In the genomic region with DNA sequence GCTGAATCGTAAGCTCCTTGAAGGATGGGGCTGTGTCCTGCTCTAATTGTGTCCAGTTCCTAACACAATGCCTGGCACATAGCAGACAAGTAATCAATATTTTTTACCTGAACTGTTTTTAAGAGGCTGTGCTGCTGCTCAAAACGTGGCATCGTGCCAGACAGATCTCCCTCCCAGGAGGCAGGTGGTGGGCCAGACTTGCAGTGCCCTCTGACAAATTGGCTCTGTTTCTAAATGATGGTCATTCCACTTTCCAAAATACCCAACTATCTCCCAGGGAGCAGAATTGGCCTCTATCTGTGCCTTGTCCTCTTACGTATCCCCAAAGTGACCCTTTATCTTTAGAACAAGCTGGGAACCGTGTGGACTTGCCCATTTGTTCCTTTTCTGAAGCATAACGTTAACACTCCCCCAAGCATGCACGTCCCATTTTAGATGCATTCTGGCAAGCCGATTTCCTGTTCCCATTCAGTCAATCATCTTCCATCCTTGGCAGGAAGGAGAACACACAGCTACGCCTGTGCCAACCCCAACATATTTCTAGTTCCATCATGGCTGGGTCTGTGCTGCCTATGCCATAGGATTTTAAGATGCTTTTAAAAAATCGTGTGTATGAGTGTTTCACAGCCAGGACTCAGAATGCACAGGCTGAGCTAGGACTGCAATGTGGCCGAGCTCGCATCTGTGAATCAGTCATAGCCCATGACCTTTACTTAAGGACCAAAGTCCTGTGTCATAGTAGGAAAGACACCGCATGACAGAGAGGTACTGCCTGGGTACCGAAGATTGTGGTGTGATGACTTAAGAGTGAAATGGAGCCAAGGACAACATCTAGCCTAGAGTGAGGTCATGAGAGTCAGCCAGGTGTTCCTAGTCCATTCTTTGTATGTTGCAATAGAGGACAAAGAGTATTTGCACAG, we compare ENCODE assay signal across 15 cellular contexts.
DNase-seq lines count a peak whose midpoint lies in the region; ATAC-seq, FAIRE-seq and TF ChIP-seq lines count a peak whose summit lies in the region.
"Had no signal": no experiment of that assay in that cellular context is flagged by ENCODE, and none has a peak within 500 bp of the region (broad histone marks: within the 10 kb centered on the region; RNA-seq: fewer than 3 reads in every experiment).

No MANE protein-coding gene starts in this region.

- H3K27ac ChIP-seq in GM23338 (ENCODE audit: low read depth), result no peak overlapping the region
- H3K27ac ChIP-seq in kidney (ENCODE audit: low read depth in 2 of 2, low read length in 2 of 2), result no peak overlapping the region
- H3K27ac ChIP-seq: thoracic aorta had no signal

- H3K79me2 ChIP-seq in GM23338 (replicated peaks; ENCODE audit: insufficient read depth), result no peaks in the 10 kb centered on the region

- H3K9me3 ChIP-seq in kidney (ENCODE audit: control insufficient read depth in 1 of 2, low read length in 2 of 2) (no peaks in the 10 kb centered on the region), HAP-1 (no peaks in the 10 kb centered on the region)
- H3K9me3 ChIP-seq: thoracic aorta had no signal

- no peaks in the 10 kb centered on the region for H3F3A ChIP-seq in GM23338 (replicated peaks; ENCODE audit: low read depth)

- H3K27ac Mint-ChIP-seq in GM23338, result no peak overlapping the region
- H3K27ac Mint-ChIP-seq: activated CD4-positive, alpha-beta memory T cell treated with anti-CD3 and anti-CD28 coated beads, Interleukin-2, amount 10 ng/mL, durations not matched to agents 7 days and 5 days; dendritic cell treated with granulocyte-macrophage colony-stimulating factor and Interleukin-4, amounts not matched to agents 40 ng/mL and 50 ng/mL, for 4 days had no signal

- peaks cover 7% of the 10 kb centered on the region; the same call in 1 of the 2 replicates for H3K9me2 ChIP-seq in GM23338 (ENCODE audit: insufficient read depth)

- H3K4me1 ChIP-seq in GM23338 (ENCODE audit: insufficient read depth) (no peaks in the 10 kb centered on the region), kidney (ENCODE audit: control insufficient read depth in 1 of 2, insufficient read depth in 1 of 2, low read depth in 1 of 2, low read length in 2 of 2) (peaks cover 0 to 3% of the 10 kb centered on the region in 2 donors), HAP-1 (no peaks in the 10 kb centered on the region)

- H3K9me3 Mint-ChIP-seq in GM23338, result no peaks in the 10 kb centered on the region
- H3K9me3 Mint-ChIP-seq: activated CD4-positive, alpha-beta memory T cell treated with anti-CD3 and anti-CD28 coated beads, Interleukin-2, amount 10 ng/mL, durations not matched to agents 7 days and 5 days; dendritic cell treated with granulocyte-macrophage colony-stimulating factor and Interleukin-4, amounts not matched to agents 40 ng/mL and 50 ng/mL, for 4 days had no signal

- no peak overlapping the region for H2AFZ ChIP-seq in GM23338

- H3K4me2 ChIP-seq in GM23338, result no peak overlapping the region

- TF ChIP-seq CTCF in GM23338 (conservative IDR thresholded peaks at IDR 0.05; ENCODE audit: low read depth in 2 of 2) (no peak), kidney (IDR thresholded peaks at IDR 0.05; ENCODE audit: borderline replicate concordance, extremely low read depth, insufficient read depth) (no peak)

- no peaks in the 10 kb centered on the region for H3K27me3 ChIP-seq in GM23338 (ENCODE audit: insufficient read depth)
- no peaks in the 10 kb centered on the region; the same call in 1 of the 2 replicates for H3K27me3 ChIP-seq in HAP-1 (ENCODE audit: low read depth)

- in situ Hi-C loops in G401 (cut with HindIII; ENCODE audit: low sequenced_read_pairs) (no loop called here), HAP-1 (cut with MboI; ENCODE audit: low sequenced_read_pairs) (loop anchor here (25.0 kb wide), 2 partner anchors 454 to 929 kb away; no protein-coding TSS in a partner anchor)

- no peaks in the 10 kb centered on the region; the same call in 2 of the 3 replicates for H3K4me1 Mint-ChIP-seq in GM23338

- H3K36me3 Mint-ChIP-seq in GM23338 (ENCODE audit: low read depth), result no peaks in the 10 kb centered on the region

- ATAC-seq in GM23338, result no peak

- H3K9ac ChIP-seq in kidney (ENCODE audit: low read length in 2 of 2), result no peak overlapping the region

- H3K27me3 Mint-ChIP-seq in GM23338 (ENCODE audit: insufficient read depth, low read depth, poor library complexity), result peaks cover 5% of the 10 kb centered on the region
- H3K27me3 Mint-ChIP-seq: activated CD4-positive, alpha-beta memory T cell treated with anti-CD3 and anti-CD28 coated beads, Interleukin-2, amount 10 ng/mL, durations not matched to agents 7 days and 5 days had no signal

- H4K20me1 ChIP-seq in GM23338 (replicated peaks; ENCODE audit: insufficient read depth), result no peaks in the 10 kb centered on the region

- H3K4me3 Mint-ChIP-seq in GM23338, result no peak overlapping the region
- H3K4me3 Mint-ChIP-seq: activated CD4-positive, alpha-beta memory T cell treated with anti-CD3 and anti-CD28 coated beads, Interleukin-2, amount 10 ng/mL, durations not matched to agents 7 days and 5 days; dendritic cell treated with granulocyte-macrophage colony-stimulating factor and Interleukin-4, amounts not matched to agents 40 ng/mL and 50 ng/mL, for 4 days had no signal

- H3K36me3 ChIP-seq in GM23338 (ENCODE audit: insufficient read depth), result no peaks in the 10 kb centered on the region
- no peaks in the 10 kb centered on the region for H3K36me3 ChIP-seq in kidney (ENCODE audit: control insufficient read depth in 1 of 2, insufficient read depth in 2 of 2, low read length in 2 of 2)
- H3K36me3 ChIP-seq in HAP-1 (replicated peaks), result no peaks in the 10 kb centered on the region
- H3K36me3 ChIP-seq: thoracic aorta had no signal

- H3K4me3 ChIP-seq in GM23338 (no peak overlapping the region), kidney (ENCODE audit: low read length in 2 of 2) (no peak overlapping the region), HAP-1 (no peak overlapping the region)
- H3K4me3 ChIP-seq: thoracic aorta had no signal

- no peak for FAIRE-seq in kidney (lab: Jason Lieb, UNC)

- intact Hi-C loops in kidney (cut with DNase I), result no loop called here

- DNase-seq in G401 (ENCODE audit: low spot score), result peak; percentile 99
- DNase-seq in NCI-H345 treated with DMSO at 0.1 percent for 48 hours (lab: John Stamatoyannopoulos, UW; ENCODE audit: unreplicated experiment), result peak; percentile 31
- peak; percentile 98 for DNase-seq in cerebellar cortex (ENCODE audit: low spot score)
- DNase-seq in middle frontal gyrus (ENCODE audit: extremely low spot score, low spot score), result peak; percentile 63
- no peak for DNase-seq in GM23338 (ENCODE audit: low spot score)
- no peak for DNase-seq in kidney
- DNase-seq in HAP-1 (ENCODE audit: low spot score in 2 of 2), result no peak
- DNase-seq in NCI-H82 (lab: John Stamatoyannopoulos, UW), result no peak
- DNase-seq: activated CD4-positive, alpha-beta memory T cell treated with anti-CD3 and anti-CD28 coated beads, Interleukin-2, amount 10 ng/mL, durations not matched to agents 7 days and 5 days; AML-193; KBM-7; NCI-H1436 treated with DMSO at 0.1 percent for 48 hours; NK-92 treated with Interleukin-12 subunit alpha and Interleukin-12 subunit beta, amount 100 ng/mL, for 24 hours had no signal

TF ChIP-seq in GM23338, 12 proteins besides CTCF, POLR2A, EP300 and RAD21:
- no peak for TF ChIP-seq EZH2phosphoT487 (IDR thresholded peaks at IDR 0.05; ENCODE audit: unreplicated experiment)
- TF ChIP-seq, protein P1, sequence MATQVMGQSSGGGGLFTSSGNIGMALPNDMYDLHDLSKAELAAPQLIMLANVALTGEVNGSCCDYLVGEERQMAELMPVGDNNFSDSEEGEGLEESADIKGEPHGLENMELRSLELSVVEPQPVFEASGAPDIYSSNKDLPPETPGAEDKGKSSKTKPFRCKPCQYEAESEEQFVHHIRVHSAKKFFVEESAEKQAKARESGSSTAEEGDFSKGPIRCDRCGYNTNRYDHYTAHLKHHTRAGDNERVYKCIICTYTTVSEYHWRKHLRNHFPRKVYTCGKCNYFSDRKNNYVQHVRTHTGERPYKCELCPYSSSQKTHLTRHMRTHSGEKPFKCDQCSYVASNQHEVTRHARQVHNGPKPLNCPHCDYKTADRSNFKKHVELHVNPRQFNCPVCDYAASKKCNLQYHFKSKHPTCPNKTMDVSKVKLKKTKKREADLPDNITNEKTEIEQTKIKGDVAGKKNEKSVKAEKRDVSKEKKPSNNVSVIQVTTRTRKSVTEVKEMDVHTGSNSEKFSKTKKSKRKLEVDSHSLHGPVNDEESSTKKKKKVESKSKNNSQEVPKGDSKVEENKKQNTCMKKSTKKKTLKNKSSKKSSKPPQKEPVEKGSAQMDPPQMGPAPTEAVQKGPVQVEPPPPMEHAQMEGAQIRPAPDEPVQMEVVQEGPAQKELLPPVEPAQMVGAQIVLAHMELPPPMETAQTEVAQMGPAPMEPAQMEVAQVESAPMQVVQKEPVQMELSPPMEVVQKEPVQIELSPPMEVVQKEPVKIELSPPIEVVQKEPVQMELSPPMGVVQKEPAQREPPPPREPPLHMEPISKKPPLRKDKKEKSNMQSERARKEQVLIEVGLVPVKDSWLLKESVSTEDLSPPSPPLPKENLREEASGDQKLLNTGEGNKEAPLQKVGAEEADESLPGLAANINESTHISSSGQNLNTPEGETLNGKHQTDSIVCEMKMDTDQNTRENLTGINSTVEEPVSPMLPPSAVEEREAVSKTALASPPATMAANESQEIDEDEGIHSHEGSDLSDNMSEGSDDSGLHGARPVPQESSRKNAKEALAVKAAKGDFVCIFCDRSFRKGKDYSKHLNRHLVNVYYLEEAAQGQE (IDR thresholded peaks at IDR 0.05; ENCODE audit: unreplicated experiment), result no peak
- TF ChIP-seq NANOG (IDR thresholded peaks at IDR 0.05; ENCODE audit: borderline replicate concordance), result no peak
- TF ChIP-seq POLR2AphosphoS5 (IDR thresholded peaks at IDR 0.05; ENCODE audit: low read depth), result no peak
- TF ChIP-seq ZNF114 (CRISPR knock-in tag; IDR thresholded peaks at IDR 0.05), result no peak

Comparison
In these comparisons a context has a peak if more than half of its experiments do, and no peak if none do; other contexts are left out.
1. DNase-seq: peak in G401 (single experiment), NCI-H345 treated with DMSO at 0.1 percent for 48 hours (single experiment), cerebellar cortex (single experiment) and middle frontal gyrus (single experiment); none in GM23338 (single experiment), kidney (single experiment), HAP-1 (0 of 2) and NCI-H82 (single experiment).